41 cellular contexts compared by ENCODE assay signal in the genomic region with DNA sequence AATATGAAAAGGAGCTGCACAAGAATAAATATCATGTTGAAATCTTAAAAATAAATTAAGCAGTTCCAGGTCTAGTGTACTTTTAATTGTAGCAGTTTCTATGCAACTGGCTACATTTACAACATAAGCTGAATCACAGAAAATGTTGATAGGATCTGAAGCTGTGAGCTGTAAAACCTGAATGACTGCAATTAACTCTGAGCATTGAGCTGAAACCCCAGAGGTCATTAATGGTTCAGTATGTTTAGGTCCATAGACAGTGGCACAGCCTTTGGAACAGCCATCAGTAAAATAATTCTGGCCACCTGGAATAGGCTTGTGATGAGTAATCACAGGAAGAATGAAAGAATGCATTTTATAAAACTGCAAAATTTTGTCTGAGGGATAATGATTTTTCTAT.
"Had no signal": no experiment of that assay in that cellular context is flagged by ENCODE, and none has a peak within 500 bp of the region (broad histone marks: within the 10 kb centered on the region; RNA-seq: fewer than 3 reads in every experiment).

No MANE protein-coding gene starts in this region.

- H3K27ac Mint-ChIP-seq: activated CD4-positive, alpha-beta memory T cell treated with anti-CD3 and anti-CD28 coated beads, Interleukin-2, amount 10 ng/mL, durations not matched to agents 7 days and 5 days; activated CD8-positive, alpha-beta memory T cell treated with anti-CD3 and anti-CD28 coated beads, Interleukin-2, amount 10 ng/mL, durations not matched to agents 7 days and 5 days; activated naive CD8-positive, alpha-beta T cell treated with anti-CD3 and anti-CD28 coated beads for 36 hours; activated T-cell treated with anti-CD3 and anti-CD28 coated beads, Interleukin-2, amount 50 U/mL, for 72 hours; activated T-helper 17 cell treated with anti-CD3 and anti-CD28 coated beads, Interleukin-2, amount 50 U/mL, for 72 hours had no signal

- H3K27me3 Mint-ChIP-seq: activated CD4-positive, alpha-beta memory T cell treated with anti-CD3 and anti-CD28 coated beads, Interleukin-2, amount 10 ng/mL, durations not matched to agents 7 days and 5 days; activated CD8-positive, alpha-beta memory T cell treated with anti-CD3 and anti-CD28 coated beads, Interleukin-2, amount 10 ng/mL, durations not matched to agents 7 days and 5 days; activated naive CD8-positive, alpha-beta T cell treated with anti-CD3 and anti-CD28 coated beads for 36 hours had no signal

- H3K36me3 Mint-ChIP-seq: activated naive CD8-positive, alpha-beta T cell treated with anti-CD3 and anti-CD28 coated beads for 36 hours had no signal

- H3K4me3 Mint-ChIP-seq: activated CD4-positive, alpha-beta memory T cell treated with anti-CD3 and anti-CD28 coated beads, Interleukin-2, amount 10 ng/mL, durations not matched to agents 7 days and 5 days; activated CD8-positive, alpha-beta memory T cell treated with anti-CD3 and anti-CD28 coated beads, Interleukin-2, amount 10 ng/mL, durations not matched to agents 7 days and 5 days; activated naive CD8-positive, alpha-beta T cell treated with anti-CD3 and anti-CD28 coated beads for 36 hours; activated T-cell treated with anti-CD3 and anti-CD28 coated beads, Interleukin-2, amount 50 U/mL, for 72 hours; activated T-helper 17 cell treated with anti-CD3 and anti-CD28 coated beads, Interleukin-2, amount 50 U/mL, for 72 hours; central memory CD8-positive, alpha-beta T cell had no signal

- H3K4me1 Mint-ChIP-seq: activated CD4-positive, alpha-beta memory T cell treated with anti-CD3 and anti-CD28 coated beads, Interleukin-2, amount 10 ng/mL, durations not matched to agents 7 days and 5 days; activated CD8-positive, alpha-beta memory T cell treated with anti-CD3 and anti-CD28 coated beads, Interleukin-2, amount 10 ng/mL, durations not matched to agents 7 days and 5 days; activated naive CD8-positive, alpha-beta T cell treated with anti-CD3 and anti-CD28 coated beads for 36 hours; activated T-helper 17 cell treated with anti-CD3 and anti-CD28 coated beads, Interleukin-2, amount 50 U/mL, for 72 hours; central memory CD8-positive, alpha-beta T cell had no signal

- DNase-seq: activated CD4-positive, alpha-beta memory T cell treated with anti-CD3 and anti-CD28 coated beads, Interleukin-2, amount 10 ng/mL, durations not matched to agents 7 days and 5 days; activated CD4-positive, alpha-beta T cell treated with anti-CD3 and anti-CD28 coated beads for 1 hour; activated CD4-positive, alpha-beta T cell treated with anti-CD3 and anti-CD28 coated beads for 48 hours; activated CD4-positive, CD25-positive, alpha-beta regulatory T cell; activated CD8-positive, alpha-beta memory T cell treated with anti-CD3 and anti-CD28 coated beads for 24 hours; activated CD8-positive, alpha-beta memory T cell treated with anti-CD3 and anti-CD28 coated beads, Interleukin-2, amount 10 ng/mL, durations not matched to agents 7 days and 5 days; activated CD8-positive, alpha-beta memory T cell treated with anti-CD3 and anti-CD28 coated beads, Interleukin-2, amount 50 U/mL, for 48 hours; activated effector memory CD4-positive, alpha-beta T cell treated with anti-CD3 and anti-CD28 coated beads, Interleukin-2, amount 50 U/mL, for 16 hours; activated naive CD4-positive, alpha-beta T cell; activated naive CD4-positive, alpha-beta T cell treated with anti-CD3 and anti-CD28 coated beads, Interleukin-2, amount 50 U/mL, for 16 hours; activated naive CD8-positive, alpha-beta T cell treated with anti-CD3 and anti-CD28 coated beads for 36 hours; activated T-cell treated with anti-CD3 and anti-CD28 coated beads, Interleukin-2, amount 50 U/mL, for 72 hours; amniotic stem cell; aorta; brain microvascular endothelial cell; Kasumi-1; KG1; MM.1S; MV-4-11; NCI-H1092; NCI-H1436 treated with DMSO at 0.1 percent for 48 hours; NCI-H187 treated with DMSO at 0.1 percent for 48 hours; NCI-H2081; NCI-H2171 treated with DMSO at 0.1 percent for 48 hours; NCI-H2227 treated with DMSO at 0.1 percent for 48 hours; NCI-H446; NCI-H510A treated with DMSO at 0.1 percent for 48 hours; NCI-H526 treated with DMSO at 0.1 percent for 48 hours; NCI-H82; NK-92 treated with Interleukin-12 subunit alpha and Interleukin-12 subunit beta, amount 100 ng/mL, for 24 hours; PC-3; Peyer's patch; RPMI8226; SHP77 treated with DMSO at 0.1 percent for 48 hours; SW 1271; T-helper 1 cell; T-helper 2 cell; T-helper 9 cell; WERI-Rb-1 had no signal
